In the genomic region with DNA sequence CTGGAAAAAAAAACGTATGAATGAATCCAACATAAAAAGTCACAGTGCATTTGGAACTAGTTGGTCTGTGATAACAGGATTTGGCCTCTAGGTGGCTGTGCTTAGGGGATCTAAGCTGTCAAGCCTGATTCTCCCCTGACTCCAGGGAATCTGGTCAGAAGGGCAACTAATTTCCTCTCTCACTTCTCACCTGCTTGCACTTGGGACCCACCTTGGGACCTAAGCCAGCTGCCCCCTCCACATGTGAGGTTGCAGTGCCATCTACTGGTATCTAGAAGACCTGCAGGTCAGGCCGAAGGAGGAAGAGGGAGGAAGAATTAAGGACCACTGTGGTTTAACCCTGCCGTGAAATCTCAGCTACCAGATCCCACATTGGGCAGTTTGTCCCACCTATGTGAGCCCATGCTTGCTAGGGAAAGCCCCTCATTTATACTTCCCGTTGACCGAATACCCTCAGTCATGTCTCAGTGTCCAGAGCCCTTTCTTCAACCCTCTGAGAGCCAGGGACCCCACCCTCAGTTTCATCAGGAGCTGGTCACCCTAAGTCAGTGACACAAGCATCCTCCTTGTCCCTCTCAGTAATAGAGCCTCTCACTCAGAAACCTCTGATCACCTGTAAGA, we compare ENCODE assay signal across 1 cellular context.
A peak's percentile ranks its signal among the peaks of the same experiment; 100 is the strongest.
TF ChIP-seq lines count a peak whose summit lies in the region.

No MANE protein-coding gene starts in this region.

TF ChIP-seq in HepG2, 621 proteins besides CTCF, POLR2A, EP300 and RAD21 (continued from another document):
- TF ChIP-seq, protein P1, sequence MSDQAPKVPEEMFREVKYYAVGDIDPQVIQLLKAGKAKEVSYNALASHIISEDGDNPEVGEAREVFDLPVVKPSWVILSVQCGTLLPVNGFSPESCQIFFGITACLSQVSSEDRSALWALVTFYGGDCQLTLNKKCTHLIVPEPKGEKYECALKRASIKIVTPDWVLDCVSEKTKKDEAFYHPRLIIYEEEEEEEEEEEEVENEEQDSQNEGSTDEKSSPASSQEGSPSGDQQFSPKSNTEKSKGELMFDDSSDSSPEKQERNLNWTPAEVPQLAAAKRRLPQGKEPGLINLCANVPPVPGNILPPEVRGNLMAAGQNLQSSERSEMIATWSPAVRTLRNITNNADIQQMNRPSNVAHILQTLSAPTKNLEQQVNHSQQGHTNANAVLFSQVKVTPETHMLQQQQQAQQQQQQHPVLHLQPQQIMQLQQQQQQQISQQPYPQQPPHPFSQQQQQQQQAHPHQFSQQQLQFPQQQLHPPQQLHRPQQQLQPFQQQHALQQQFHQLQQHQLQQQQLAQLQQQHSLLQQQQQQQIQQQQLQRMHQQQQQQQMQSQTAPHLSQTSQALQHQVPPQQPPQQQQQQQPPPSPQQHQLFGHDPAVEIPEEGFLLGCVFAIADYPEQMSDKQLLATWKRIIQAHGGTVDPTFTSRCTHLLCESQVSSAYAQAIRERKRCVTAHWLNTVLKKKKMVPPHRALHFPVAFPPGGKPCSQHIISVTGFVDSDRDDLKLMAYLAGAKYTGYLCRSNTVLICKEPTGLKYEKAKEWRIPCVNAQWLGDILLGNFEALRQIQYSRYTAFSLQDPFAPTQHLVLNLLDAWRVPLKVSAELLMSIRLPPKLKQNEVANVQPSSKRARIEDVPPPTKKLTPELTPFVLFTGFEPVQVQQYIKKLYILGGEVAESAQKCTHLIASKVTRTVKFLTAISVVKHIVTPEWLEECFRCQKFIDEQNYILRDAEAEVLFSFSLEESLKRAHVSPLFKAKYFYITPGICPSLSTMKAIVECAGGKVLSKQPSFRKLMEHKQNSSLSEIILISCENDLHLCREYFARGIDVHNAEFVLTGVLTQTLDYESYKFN (CRISPR knock-in tag; conservative IDR thresholded peaks at IDR 0.05), result peak; percentile 42
- TF ChIP-seq HIVEP1 (CRISPR knock-in tag; IDR thresholded peaks at IDR 0.05) (no peak), ATAD3A (CRISPR knock-in tag; IDR thresholded peaks at IDR 0.05) (no peak), MEF2D (CRISPR knock-in tag; IDR thresholded peaks at IDR 0.05) (0 out of 2 replicates have a peak, but pooled peaks have one; percentile 21), ARID2 (CRISPR knock-in tag; IDR thresholded peaks at IDR 0.05; ENCODE audit: borderline replicate concordance) (no peak), PPARG (CRISPR knock-in tag; conservative IDR thresholded peaks at IDR 0.05) (peak; percentile 78), ZNF547 (CRISPR knock-in tag; IDR thresholded peaks at IDR 0.05) (no peak), ZNF256 (CRISPR knock-in tag; conservative IDR thresholded peaks at IDR 0.05) (no peak), RFX1 (IDR thresholded peaks at IDR 0.05) (no peak), RORA (CRISPR knock-in tag; IDR thresholded peaks at IDR 0.05) (no peak), SATB2 (CRISPR knock-in tag; IDR thresholded peaks at IDR 0.05) (no peak), ISX (CRISPR knock-in tag; conservative IDR thresholded peaks at IDR 0.05) (no peak), ERF (CRISPR knock-in tag; IDR thresholded peaks at IDR 0.05) (0 out of 2 replicates have a peak, but pooled peaks have one; percentile 39), TBL1XR1 (IDR thresholded peaks at IDR 0.05; ENCODE audit: borderline replicate concordance, low read length, partially characterized antibody) (no peak), ISL2 (CRISPR knock-in tag; IDR thresholded peaks at IDR 0.05) (no peak), NCOA1 (CRISPR knock-in tag; IDR thresholded peaks at IDR 0.05) (no peak), NFATC3 (CRISPR knock-in tag; IDR thresholded peaks at IDR 0.05) (no peak), ZFP37 (CRISPR knock-in tag; IDR thresholded peaks at IDR 0.05; ENCODE audit: borderline replicate concordance) (no peak), NFYC (CRISPR knock-in tag; IDR thresholded peaks at IDR 0.05) (no peak), ZNF773 (CRISPR knock-in tag; IDR thresholded peaks at IDR 0.05; ENCODE audit: borderline replicate concordance) (no peak), HNRNPL (IDR thresholded peaks at IDR 0.05; ENCODE audit: low read depth, low read length) (no peak), FOXJ3 (CRISPR knock-in tag; IDR thresholded peaks at IDR 0.05; ENCODE audit: borderline replicate concordance) (no peak), SMAD1 (CRISPR knock-in tag; IDR thresholded peaks at IDR 0.05; ENCODE audit: borderline replicate concordance, low read depth) (no peak), ZNF251 (CRISPR knock-in tag; IDR thresholded peaks at IDR 0.05) (no peak), MED1 (CRISPR knock-in tag; IDR thresholded peaks at IDR 0.05) (peak; percentile 38; the same call in 1 of the 2 replicates), MIER2 (CRISPR knock-in tag; IDR thresholded peaks at IDR 0.05) (peak; percentile 83), SP2 (CRISPR knock-in tag; IDR thresholded peaks at IDR 0.05) (no peak)
- TF ChIP-seq, protein P2, sequence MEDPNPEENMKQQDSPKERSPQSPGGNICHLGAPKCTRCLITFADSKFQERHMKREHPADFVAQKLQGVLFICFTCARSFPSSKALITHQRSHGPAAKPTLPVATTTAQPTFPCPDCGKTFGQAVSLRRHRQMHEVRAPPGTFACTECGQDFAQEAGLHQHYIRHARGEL (CRISPR knock-in tag; IDR thresholded peaks at IDR 0.05), result no peak
- TF ChIP-seq, protein P3, sequence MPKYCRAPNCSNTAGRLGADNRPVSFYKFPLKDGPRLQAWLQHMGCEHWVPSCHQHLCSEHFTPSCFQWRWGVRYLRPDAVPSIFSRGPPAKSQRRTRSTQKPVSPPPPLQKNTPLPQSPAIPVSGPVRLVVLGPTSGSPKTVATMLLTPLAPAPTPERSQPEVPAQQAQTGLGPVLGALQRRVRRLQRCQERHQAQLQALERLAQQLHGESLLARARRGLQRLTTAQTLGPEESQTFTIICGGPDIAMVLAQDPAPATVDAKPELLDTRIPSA (CRISPR knock-in tag; IDR thresholded peaks at IDR 0.05; ENCODE audit: borderline replicate concordance), result no peak
- TF ChIP-seq, protein P4, sequence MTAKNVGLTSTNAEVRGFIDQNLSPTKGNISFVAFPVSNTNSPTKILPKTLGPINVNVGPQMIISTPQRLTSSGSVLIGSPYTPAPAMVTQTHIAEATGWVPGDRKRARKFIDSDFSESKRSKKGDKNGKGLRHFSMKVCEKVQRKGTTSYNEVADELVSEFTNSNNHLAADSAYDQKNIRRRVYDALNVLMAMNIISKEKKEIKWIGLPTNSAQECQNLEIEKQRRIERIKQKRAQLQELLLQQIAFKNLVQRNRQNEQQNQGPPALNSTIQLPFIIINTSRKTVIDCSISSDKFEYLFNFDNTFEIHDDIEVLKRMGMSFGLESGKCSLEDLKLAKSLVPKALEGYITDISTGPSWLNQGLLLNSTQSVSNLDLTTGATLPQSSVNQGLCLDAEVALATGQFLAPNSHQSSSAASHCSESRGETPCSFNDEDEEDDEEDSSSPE (CRISPR knock-in tag; IDR thresholded peaks at IDR 0.05), result 0 out of 2 replicates have a peak, but pooled peaks have one; percentile 26
- TF ChIP-seq, protein P5, sequence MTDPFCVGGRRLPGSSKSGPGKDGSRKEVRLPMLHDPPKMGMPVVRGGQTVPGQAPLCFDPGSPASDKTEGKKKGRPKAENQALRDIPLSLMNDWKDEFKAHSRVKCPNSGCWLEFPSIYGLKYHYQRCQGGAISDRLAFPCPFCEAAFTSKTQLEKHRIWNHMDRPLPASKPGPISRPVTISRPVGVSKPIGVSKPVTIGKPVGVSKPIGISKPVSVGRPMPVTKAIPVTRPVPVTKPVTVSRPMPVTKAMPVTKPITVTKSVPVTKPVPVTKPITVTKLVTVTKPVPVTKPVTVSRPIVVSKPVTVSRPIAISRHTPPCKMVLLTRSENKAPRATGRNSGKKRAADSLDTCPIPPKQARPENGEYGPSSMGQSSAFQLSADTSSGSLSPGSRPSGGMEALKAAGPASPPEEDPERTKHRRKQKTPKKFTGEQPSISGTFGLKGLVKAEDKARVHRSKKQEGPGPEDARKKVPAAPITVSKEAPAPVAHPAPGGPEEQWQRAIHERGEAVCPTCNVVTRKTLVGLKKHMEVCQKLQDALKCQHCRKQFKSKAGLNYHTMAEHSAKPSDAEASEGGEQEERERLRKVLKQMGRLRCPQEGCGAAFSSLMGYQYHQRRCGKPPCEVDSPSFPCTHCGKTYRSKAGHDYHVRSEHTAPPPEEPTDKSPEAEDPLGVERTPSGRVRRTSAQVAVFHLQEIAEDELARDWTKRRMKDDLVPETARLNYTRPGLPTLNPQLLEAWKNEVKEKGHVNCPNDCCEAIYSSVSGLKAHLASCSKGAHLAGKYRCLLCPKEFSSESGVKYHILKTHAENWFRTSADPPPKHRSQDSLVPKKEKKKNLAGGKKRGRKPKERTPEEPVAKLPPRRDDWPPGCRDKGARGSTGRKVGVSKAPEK (CRISPR knock-in tag; IDR thresholded peaks at IDR 0.05; ENCODE audit: borderline replicate concordance), result peak; percentile 72; the same call in 1 of the 2 replicates
- TF ChIP-seq, protein P6, sequence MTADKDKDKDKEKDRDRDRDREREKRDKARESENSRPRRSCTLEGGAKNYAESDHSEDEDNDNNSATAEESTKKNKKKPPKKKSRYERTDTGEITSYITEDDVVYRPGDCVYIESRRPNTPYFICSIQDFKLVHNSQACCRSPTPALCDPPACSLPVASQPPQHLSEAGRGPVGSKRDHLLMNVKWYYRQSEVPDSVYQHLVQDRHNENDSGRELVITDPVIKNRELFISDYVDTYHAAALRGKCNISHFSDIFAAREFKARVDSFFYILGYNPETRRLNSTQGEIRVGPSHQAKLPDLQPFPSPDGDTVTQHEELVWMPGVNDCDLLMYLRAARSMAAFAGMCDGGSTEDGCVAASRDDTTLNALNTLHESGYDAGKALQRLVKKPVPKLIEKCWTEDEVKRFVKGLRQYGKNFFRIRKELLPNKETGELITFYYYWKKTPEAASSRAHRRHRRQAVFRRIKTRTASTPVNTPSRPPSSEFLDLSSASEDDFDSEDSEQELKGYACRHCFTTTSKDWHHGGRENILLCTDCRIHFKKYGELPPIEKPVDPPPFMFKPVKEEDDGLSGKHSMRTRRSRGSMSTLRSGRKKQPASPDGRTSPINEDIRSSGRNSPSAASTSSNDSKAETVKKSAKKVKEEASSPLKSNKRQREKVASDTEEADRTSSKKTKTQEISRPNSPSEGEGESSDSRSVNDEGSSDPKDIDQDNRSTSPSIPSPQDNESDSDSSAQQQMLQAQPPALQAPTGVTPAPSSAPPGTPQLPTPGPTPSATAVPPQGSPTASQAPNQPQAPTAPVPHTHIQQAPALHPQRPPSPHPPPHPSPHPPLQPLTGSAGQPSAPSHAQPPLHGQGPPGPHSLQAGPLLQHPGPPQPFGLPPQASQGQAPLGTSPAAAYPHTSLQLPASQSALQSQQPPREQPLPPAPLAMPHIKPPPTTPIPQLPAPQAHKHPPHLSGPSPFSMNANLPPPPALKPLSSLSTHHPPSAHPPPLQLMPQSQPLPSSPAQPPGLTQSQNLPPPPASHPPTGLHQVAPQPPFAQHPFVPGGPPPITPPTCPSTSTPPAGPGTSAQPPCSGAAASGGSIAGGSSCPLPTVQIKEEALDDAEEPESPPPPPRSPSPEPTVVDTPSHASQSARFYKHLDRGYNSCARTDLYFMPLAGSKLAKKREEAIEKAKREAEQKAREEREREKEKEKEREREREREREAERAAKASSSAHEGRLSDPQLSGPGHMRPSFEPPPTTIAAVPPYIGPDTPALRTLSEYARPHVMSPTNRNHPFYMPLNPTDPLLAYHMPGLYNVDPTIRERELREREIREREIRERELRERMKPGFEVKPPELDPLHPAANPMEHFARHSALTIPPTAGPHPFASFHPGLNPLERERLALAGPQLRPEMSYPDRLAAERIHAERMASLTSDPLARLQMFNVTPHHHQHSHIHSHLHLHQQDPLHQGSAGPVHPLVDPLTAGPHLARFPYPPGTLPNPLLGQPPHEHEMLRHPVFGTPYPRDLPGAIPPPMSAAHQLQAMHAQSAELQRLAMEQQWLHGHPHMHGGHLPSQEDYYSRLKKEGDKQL (CRISPR knock-in tag; IDR thresholded peaks at IDR 0.05; ENCODE audit: low read depth), result 0 out of 2 replicates have a peak, but pooled peaks have one; percentile 20
